In the genomic region with DNA sequence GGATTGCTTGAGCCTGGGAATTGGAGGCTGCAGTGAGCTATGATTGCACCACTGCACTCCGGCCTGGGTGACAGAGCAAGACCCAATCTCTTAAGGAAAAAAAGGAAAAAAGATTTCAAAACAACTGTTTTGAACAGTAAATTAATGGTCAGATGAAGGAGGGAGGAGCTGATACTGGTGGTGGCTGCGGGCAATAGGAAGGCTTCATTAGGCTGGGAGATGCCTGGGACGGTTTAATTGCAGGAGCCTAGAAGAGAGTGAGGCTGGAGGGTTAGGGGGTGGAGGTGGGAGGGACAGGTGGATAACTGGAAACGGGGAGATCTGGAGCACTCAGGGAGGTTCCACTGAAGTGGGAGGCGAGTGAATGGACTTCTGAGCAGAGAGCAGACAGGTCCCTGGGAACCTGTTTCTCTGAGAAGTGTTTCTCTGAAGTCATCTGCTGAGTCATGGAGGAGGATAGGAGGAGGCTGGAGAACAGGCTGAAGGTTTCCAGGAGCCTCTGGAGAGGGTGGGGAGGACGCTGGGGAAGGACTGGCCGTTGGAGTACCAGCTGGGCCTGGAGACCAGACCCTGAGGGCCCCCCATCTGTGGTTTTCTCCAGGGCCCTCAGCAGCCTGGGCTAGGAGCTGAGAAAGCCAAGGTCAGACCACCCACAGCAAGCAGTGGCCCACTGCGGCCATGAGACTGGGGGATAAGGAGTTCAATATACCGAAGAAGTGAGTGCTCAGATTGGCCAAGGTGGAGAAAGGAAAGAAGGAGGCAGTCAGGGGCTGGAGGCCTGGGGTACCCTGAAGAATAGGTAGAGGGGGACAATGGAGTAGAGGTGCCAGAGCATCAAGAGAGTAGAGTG, we compare ENCODE assay signal across 8 cellular contexts. TPM values are rescaled to one million over a fixed set of nuclear protein-coding genes. Genes with fewer than 3 reads are reported as not detected.
DNase-seq lines count a peak whose midpoint lies in the region; ATAC-seq and TF ChIP-seq lines count a peak whose summit lies in the region.

No MANE protein-coding gene starts in this region.

- H3K4me1 ChIP-seq in esophagus squamous epithelium: peaks cover 0 to 19% (median 8%) of the 10 kb centered on the region in 3 donors

- no peak for ATAC-seq in HG03108 (IDR thresholded peaks at IDR 0.05; ENCODE audit: unreplicated experiment)
- ATAC-seq in HG03342 (IDR thresholded peaks at IDR 0.05; ENCODE audit: unreplicated experiment): no peak

- H3K4me1 Mint-ChIP-seq in progenitor cell of endocrine pancreas (ENCODE audit: low read depth): peaks cover 4% of the 10 kb centered on the region

- POLR2A ChIA-PET in RWPE1 (lab: Yijun Ruan, JAX; ENCODE audit: low non-redundant PET): no interaction called here

- no peak for TF ChIP-seq POLR2A in esophagus squamous epithelium (IDR thresholded peaks at IDR 0.05)

- no peak overlapping the region for H3K4me3 Mint-ChIP-seq in progenitor cell of endocrine pancreas (ENCODE audit: low read depth)

- no peaks in the 10 kb centered on the region for H3K9me3 ChIP-seq in esophagus squamous epithelium

- H3K9me3 Mint-ChIP-seq in progenitor cell of endocrine pancreas (ENCODE audit: low read depth): no peaks in the 10 kb centered on the region

- no peak for TF ChIP-seq CTCF in RWPE1 (conservative IDR thresholded peaks at IDR 0.05; ENCODE audit: low read depth)
- TF ChIP-seq CTCF in esophagus squamous epithelium (IDR thresholded peaks at IDR 0.05): no peak
- TF ChIP-seq CTCF in progenitor cell of endocrine pancreas (IDR thresholded peaks at IDR 0.05; ENCODE audit: unreplicated experiment): no peak

- intact Hi-C loops in esophagus squamous epithelium (cut with DNase I): no loop called here

- H3K27me3 ChIP-seq in esophagus squamous epithelium: no peaks in the 10 kb centered on the region

- DNase-seq in GDM1 (lab: John Stamatoyannopoulos, UW) (peak; percentile 23), RWPE1 (ENCODE audit: low spot score) (peak; percentile 64), esophagus squamous epithelium (lab: John Stamatoyannopoulos, UW) (no peak), progenitor cell of endocrine pancreas (ENCODE audit: low spot score, unreplicated experiment) (no peak), DMS 273 (lab: John Stamatoyannopoulos, UW; ENCODE audit: unreplicated experiment) (no peak), NCI-H524 (lab: John Stamatoyannopoulos, UW) (no peak)

- H3K27ac ChIP-seq in RWPE1: peak overlapping the region; percentile 63
- peak overlapping the region; percentile 18 to 79 (median 69) for H3K27ac ChIP-seq in esophagus squamous epithelium

- CTCF ChIA-PET in RWPE1 (lab: Yijun Ruan, JAX): no interaction called here

- peak overlapping the region; percentile 84 for H3K27ac Mint-ChIP-seq in progenitor cell of endocrine pancreas

- H3K36me3 Mint-ChIP-seq in progenitor cell of endocrine pancreas (ENCODE audit: insufficient read depth): no peaks in the 10 kb centered on the region

- H3K4me3 ChIP-seq in esophagus squamous epithelium: no peak overlapping the region

- no peaks in the 10 kb centered on the region for H3K36me3 ChIP-seq in esophagus squamous epithelium

- WGBS in esophagus squamous epithelium, 2 donors: 62 to 65% methylated on average over 9 of the region's 9 CpGs

- H3K27me3 Mint-ChIP-seq in progenitor cell of endocrine pancreas: peaks cover 7% of the 10 kb centered on the region

RNA-seq across cellular contexts. Expression of a gene that starts 14.4 kb away (rescaled TPM):
- total RNA-seq in esophagus squamous epithelium (10 to 100 TPM; 52.8 to 97.7 (median 66.3) TPM), progenitor cell of endocrine pancreas (132 and 136 TPM in 2 replicates)

RNA-seq across cellular contexts. Expression of a gene that starts 36.3 kb away (rescaled TPM):
- total RNA-seq in esophagus squamous epithelium (under 1 TPM in 1 of 4 donors, not detected in 3; 0.48 TPM), progenitor cell of endocrine pancreas (7.4 and 10.7 TPM in 2 replicates)

RNA-seq across cellular contexts. Expression of a gene that starts 51.5 kb away (rescaled TPM):
- total RNA-seq in esophagus squamous epithelium: 1 to 10 TPM; 3.8 to 7.9 (median 4.4) TPM
- total RNA-seq in progenitor cell of endocrine pancreas: not detected in 2 replicates

Comparison
In these comparisons a context has a peak if more than half of its experiments do, and no peak if none do; other contexts are left out.
1. DNase-seq: peak in GDM1 (single experiment) and RWPE1 (single experiment); none in esophagus squamous epithelium (single experiment), progenitor cell of endocrine pancreas (single experiment), DMS 273 (single experiment) and NCI-H524 (0 of 2).